ENCODE assay signal across 13 cellular contexts in the genomic region with DNA sequence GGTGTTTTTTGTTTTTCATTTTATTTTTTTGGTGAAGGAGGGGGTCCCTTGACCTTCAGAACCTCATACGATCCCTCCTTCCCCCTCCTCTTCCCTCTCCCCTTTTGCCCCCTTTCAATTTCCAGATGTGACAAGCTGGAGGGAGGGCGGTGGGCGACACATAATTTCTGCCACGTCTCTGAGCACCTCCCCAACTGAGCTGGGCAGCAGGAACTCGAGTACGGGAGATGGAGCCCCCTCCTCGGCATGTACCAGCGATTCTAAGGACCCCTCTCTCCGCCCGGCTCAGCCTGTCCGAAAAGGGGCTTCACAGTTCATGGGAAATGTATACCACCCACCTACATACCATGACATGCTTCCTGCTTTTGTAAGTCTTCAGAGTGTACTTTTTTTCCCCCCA.
"Had no signal": no experiment of that assay in that cellular context is flagged by ENCODE, and none has a peak within 500 bp of the region (broad histone marks: within the 10 kb centered on the region; RNA-seq: fewer than 3 reads in every experiment).

No MANE protein-coding gene starts in this region.

- H3K4me3 Mint-ChIP-seq: activated CD4-positive, alpha-beta T cell treated with anti-CD3 and anti-CD28 coated beads, Interleukin-2, amount 10 ng/mL, durations not matched to agents 24 days and 14 days; central memory CD8-positive, alpha-beta T cell; naive thymus-derived CD8-positive, alpha-beta T cell had no signal

- H3K27me3 Mint-ChIP-seq: activated CD4-positive, alpha-beta T cell treated with anti-CD3 and anti-CD28 coated beads, Interleukin-2, amount 10 ng/mL, durations not matched to agents 24 days and 14 days; central memory CD8-positive, alpha-beta T cell; naive thymus-derived CD8-positive, alpha-beta T cell had no signal

- H3K9me3 ChIP-seq: body of pancreas, SK-N-SH, thyroid gland, uterus had no signal

- H3K27me3 ChIP-seq: body of pancreas, thyroid gland, uterus had no signal

- H3K4me1 ChIP-seq: thyroid gland, uterus had no signal

- H3K4me3 ChIP-seq: body of pancreas, lung, thyroid gland, uterus had no signal

- H3K9me3 Mint-ChIP-seq: activated CD4-positive, alpha-beta T cell treated with anti-CD3 and anti-CD28 coated beads, Interleukin-2, amount 10 ng/mL, durations not matched to agents 24 days and 14 days; central memory CD8-positive, alpha-beta T cell; naive thymus-derived CD8-positive, alpha-beta T cell had no signal

- ATAC-seq: body of pancreas; left colon; naive thymus-derived CD8-positive, alpha-beta T cell had no signal

- DNase-seq: activated CD4-positive, alpha-beta T cell treated with anti-CD3 and anti-CD28 coated beads, Interleukin-2, amount 10 ng/mL, durations not matched to agents 24 days and 14 days; body of pancreas; dermis blood vessel endothelial cell; left colon; naive thymus-derived CD8-positive, alpha-beta T cell; SK-N-SH; stimulated activated CD4-positive, alpha-beta T cell treated with anti-CD3 and anti-CD28 coated beads, Interleukin-15, amount 100 ng/mL, for 24 hours; stimulated activated CD4-positive, alpha-beta T cell treated with anti-CD3 and anti-CD28 coated beads, Interleukin-4, amount 100 ng/mL, for 24 hours; T-helper 1 cell; thyroid gland; uterus had no signal

- H3K36me3 ChIP-seq: uterus had no signal

- H3K27ac ChIP-seq: thyroid gland, uterus had no signal

- H3K9ac ChIP-seq: SK-N-SH had no signal

- H3K4me2 ChIP-seq: SK-N-SH had no signal
